In genomic region chr17:64626827-64627226, GRCh38 we compare ENCODE assay signal across 24 cellular contexts.
"Had no signal": no experiment of that assay in that cellular context is flagged by ENCODE, and none has a peak within 500 bp of the region (broad histone marks: within the 10 kb centered on the region; RNA-seq: fewer than 3 reads in every experiment).

No MANE protein-coding gene starts in this region.

- H3K36me3 ChIP-seq: left lung, right atrium auricular region, upper lobe of right lung had no signal

- H3K27ac ChIP-seq: left lung, parathyroid adenoma, right atrium auricular region, upper lobe of right lung had no signal

- H3K4me1 ChIP-seq: parathyroid adenoma had no signal

- H3K9me3 ChIP-seq: left lung, mucosa of descending colon, right atrium auricular region, upper lobe of right lung had no signal

- ATAC-seq: left cardiac atrium; left lung; mucosa of descending colon; naive thymus-derived CD4-positive, alpha-beta T cell; natural killer cell treated with Interleukin-12 subunit alpha and Interleukin-12 subunit beta and Interleukin-15 and Interleukin-18, amount 100 ng/mL, for 72 hours; sciatic nerve; stimulated activated memory B cell treated with anti-CD40 and anti-IgM and Interleukin-4, amounts not matched to agents 10 μg/mL and 1 μg/mL and 100 μg/mL, for 72 hours; stimulated activated naive CD8-positive, alpha-beta T cell treated with anti-CD3 and anti-CD28 coated beads, Interleukin-15, amount 100 ng/mL, for 72 hours; upper lobe of right lung had no signal

- H3K9ac ChIP-seq: parathyroid adenoma had no signal

- H2AFZ ChIP-seq: parathyroid adenoma had no signal

- H3K27me3 ChIP-seq: left lung, right atrium auricular region, upper lobe of right lung had no signal

- H3K4me3 ChIP-seq: left lung, lung, mucosa of descending colon, right atrium auricular region, upper lobe of right lung had no signal

- DNase-seq: head of caudate nucleus; hippocampal formation; kidney glomerular epithelial cell; left cardiac atrium; left lung; midbrain; mucosa of descending colon; naive thymus-derived CD4-positive, alpha-beta T cell; small intestine; stimulated activated CD4-positive, alpha-beta T cell treated with anti-CD3 and anti-CD28 coated beads, Interleukin-1b, Interleukin-23, amount 100 ng/mL, for 48 hours; stimulated activated CD4-positive, alpha-beta T cell treated with anti-CD3 and anti-CD28 coated beads, Interleukin-2, amount 100 ng/mL, for 48 hours; stimulated activated CD4-positive, alpha-beta T cell treated with anti-CD3 and anti-CD28 coated beads, Interleukin-4, amount 100 ng/mL, for 4 hours; stimulated activated CD8-positive, alpha-beta memory T cell treated with anti-CD3 and anti-CD28 coated beads, Interleukin-4, amount 100 ng/mL, for 48 hours; stimulated activated naive CD4-positive, alpha-beta T cell treated with Interleukin-2 at 50 U/mL for 16 hours; stimulated activated naive CD8-positive, alpha-beta T cell treated with anti-CD3 and anti-CD28 coated beads, Interleukin-15, amount 100 ng/mL, for 72 hours; substantia nigra; trophoblast cell; upper lobe of right lung had no signal
